In the genomic region with DNA sequence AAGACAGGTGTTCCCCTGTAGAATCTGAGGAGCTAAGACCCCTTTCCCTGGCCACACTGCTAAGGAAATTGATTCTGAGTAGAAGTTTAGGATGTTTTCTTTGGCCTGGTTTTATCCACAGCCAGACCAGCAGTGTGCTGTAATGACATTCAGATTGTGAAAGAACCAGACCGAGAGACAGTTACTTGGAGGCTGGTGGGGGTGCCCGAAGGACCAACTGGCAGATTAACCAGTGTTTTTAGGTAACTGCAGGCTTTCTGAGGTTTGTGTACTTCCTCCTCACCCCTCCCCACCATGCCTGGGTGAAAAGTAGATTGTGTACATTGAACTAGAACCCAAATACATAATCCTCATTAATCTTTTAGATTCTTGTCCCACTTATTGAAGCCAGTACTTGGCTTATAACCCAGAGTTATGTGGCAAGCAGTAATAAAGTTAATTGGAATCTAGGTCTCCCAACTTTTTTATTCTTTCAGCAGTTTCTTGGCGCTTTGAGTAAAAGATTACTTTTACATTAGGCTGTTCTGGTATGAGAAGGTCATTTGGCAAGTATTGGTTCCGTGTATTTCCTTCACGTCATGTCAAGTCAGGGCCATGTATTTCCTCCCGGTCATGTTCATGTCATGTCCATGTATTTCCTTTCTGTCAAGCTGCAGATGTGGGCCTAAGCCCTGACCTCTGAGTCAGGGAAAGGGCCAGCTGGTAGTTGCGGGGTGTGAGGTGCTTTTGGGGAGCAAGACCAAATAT, we compare ENCODE assay signal across 9 cellular contexts.
DNase-seq lines count a peak whose midpoint lies in the region; ATAC-seq and TF ChIP-seq lines count a peak whose summit lies in the region.
"Had no signal": no experiment of that assay in that cellular context is flagged by ENCODE, and none has a peak within 500 bp of the region (broad histone marks: within the 10 kb centered on the region; RNA-seq: fewer than 3 reads in every experiment).

No MANE protein-coding gene starts in this region.

- H3K27ac Mint-ChIP-seq in neural progenitor cell: peak overlapping the region; percentile 53
- no peak overlapping the region for H3K27ac Mint-ChIP-seq in activated naive CD4-positive, alpha-beta T cell treated with anti-CD3 and anti-CD28 coated beads, Interleukin-2, amount 10 ng/mL, durations not matched to agents 7 days and 5 days

- peaks cover 5% of the 10 kb centered on the region for H3K27me3 Mint-ChIP-seq in neural progenitor cell (ENCODE audit: insufficient read depth, low read depth)
- peaks cover 4% of the 10 kb centered on the region for H3K27me3 Mint-ChIP-seq in activated naive CD4-positive, alpha-beta T cell treated with anti-CD3 and anti-CD28 coated beads, Interleukin-2, amount 10 ng/mL, durations not matched to agents 7 days and 5 days
- H3K27me3 Mint-ChIP-seq: IgD-negative memory B cell had no signal

- H3K36me3 ChIP-seq in BLaER1 (peaks cover 24% of the 10 kb centered on the region), Peyer's patch (no peaks in the 10 kb centered on the region), esophagus muscularis mucosa (peaks cover 0 to 22% (median 4%) of the 10 kb centered on the region in 4 donors), neural progenitor cell (no peaks in the 10 kb centered on the region)

- H3K9me3 ChIP-seq in BLaER1: no peaks in the 10 kb centered on the region
- H3K9me3 ChIP-seq in Peyer's patch: no peaks in the 10 kb centered on the region
- no peaks in the 10 kb centered on the region for H3K9me3 ChIP-seq in esophagus muscularis mucosa
- no peaks in the 10 kb centered on the region for H3K9me3 ChIP-seq in neural progenitor cell (ENCODE audit: low read depth)

- CTCF ChIA-PET in activated naive CD4-positive, alpha-beta T cell treated with anti-CD3 and anti-CD28 coated beads, Interleukin-2, amount 10 ng/mL, durations not matched to agents 7 days and 5 days (lab: Charles Lee): no interaction called here

- ATAC-seq in HG03280 (IDR thresholded peaks at IDR 0.05; ENCODE audit: unreplicated experiment): no peak

- H3F3A ChIP-seq in neural progenitor cell (ENCODE audit: low read depth): peaks cover 58% of the 10 kb centered on the region

- TF ChIP-seq EP300 in esophagus muscularis mucosa (IDR thresholded peaks at IDR 0.05): no peak

- intact Hi-C loops in esophagus muscularis mucosa (cut with DNase I): no loop called here

- H3K4me3 Mint-ChIP-seq in neural progenitor cell: no peak overlapping the region
- H3K4me3 Mint-ChIP-seq in activated naive CD4-positive, alpha-beta T cell treated with anti-CD3 and anti-CD28 coated beads, Interleukin-2, amount 10 ng/mL, durations not matched to agents 7 days and 5 days: no peak overlapping the region
- H3K4me3 Mint-ChIP-seq: IgD-negative memory B cell had no signal

- TF ChIP-seq CTCF in Peyer's patch (IDR thresholded peaks at IDR 0.05) (no peak), esophagus muscularis mucosa (IDR thresholded peaks at IDR 0.05) (no peak), neural progenitor cell (IDR thresholded peaks at IDR 0.05) (no peak)

- H3K4me1 ChIP-seq in BLaER1 (peaks cover 80% of the 10 kb centered on the region), Peyer's patch (peaks cover 0 to 92% (median 5%) of the 10 kb centered on the region in 4 donors), esophagus muscularis mucosa (peaks cover 98 to 100% (median 100%) of the 10 kb centered on the region in 4 donors), neural progenitor cell (peaks cover 69% of the 10 kb centered on the region)

- peak in 1 of 3 donors; percentile 45 for DNase-seq in Peyer's patch
- DNase-seq in esophagus muscularis mucosa (ENCODE audit: extremely low spot score): no peak
- DNase-seq in neural progenitor cell (ENCODE audit: low spot score): no peak
- DNase-seq in activated naive CD4-positive, alpha-beta T cell treated with anti-CD3 and anti-CD28 coated beads, Interleukin-2, amount 10 ng/mL, durations not matched to agents 7 days and 5 days: no peak
- DNase-seq in NCI-H345 (lab: John Stamatoyannopoulos, UW): no peak
- DNase-seq in HuH-7.5 (ENCODE audit: low spot score): no peak

- H3K9ac ChIP-seq in BLaER1 (peak overlapping the region; percentile 38), neural progenitor cell (no peak overlapping the region)

- no peaks in the 10 kb centered on the region for H3K9me3 Mint-ChIP-seq in neural progenitor cell
- no peaks in the 10 kb centered on the region for H3K9me3 Mint-ChIP-seq in activated naive CD4-positive, alpha-beta T cell treated with anti-CD3 and anti-CD28 coated beads, Interleukin-2, amount 10 ng/mL, durations not matched to agents 7 days and 5 days
- H3K9me3 Mint-ChIP-seq: IgD-negative memory B cell had no signal

- H3K4me3 ChIP-seq in BLaER1: 0 out of 2 replicates have a peak overlapping the region, but pooled peaks have one; percentile 0
- H3K4me3 ChIP-seq in Peyer's patch: no peak overlapping the region
- peak overlapping the region; percentile 8 to 37 (median 22) for H3K4me3 ChIP-seq in esophagus muscularis mucosa
- peak overlapping the region; percentile 21 for H3K4me3 ChIP-seq in neural progenitor cell

- H3K27ac ChIP-seq in BLaER1: peak overlapping the region; percentile 78
- peak overlapping the region; percentile 52 to 80 (median 70) for H3K27ac ChIP-seq in Peyer's patch
- peak overlapping the region; percentile 85 to 92 (median 92) for H3K27ac ChIP-seq in esophagus muscularis mucosa (replicated peaks in 1 of 4)
- H3K27ac ChIP-seq in neural progenitor cell: peak overlapping the region; percentile 43

- H3K79me2 ChIP-seq in neural progenitor cell (ENCODE audit: low read depth): no peaks in the 10 kb centered on the region

- H3K27me3 ChIP-seq in BLaER1: no peaks in the 10 kb centered on the region
- H3K27me3 ChIP-seq in Peyer's patch: no peaks in the 10 kb centered on the region
- H3K27me3 ChIP-seq in esophagus muscularis mucosa: no peaks in the 10 kb centered on the region
- no peaks in the 10 kb centered on the region for H3K27me3 ChIP-seq in neural progenitor cell

- H4K20me1 ChIP-seq in BLaER1 (no peaks in the 10 kb centered on the region), neural progenitor cell (ENCODE audit: low read depth) (peaks cover 6% of the 10 kb centered on the region)

- no peak for TF ChIP-seq POLR2A in Peyer's patch (IDR thresholded peaks at IDR 0.05)
- TF ChIP-seq POLR2A in esophagus muscularis mucosa (IDR thresholded peaks at IDR 0.05; ENCODE audit: low read depth): no peak

- no peaks in the 10 kb centered on the region for H3K4me1 Mint-ChIP-seq in neural progenitor cell
- no peaks in the 10 kb centered on the region for H3K4me1 Mint-ChIP-seq in activated naive CD4-positive, alpha-beta T cell treated with anti-CD3 and anti-CD28 coated beads, Interleukin-2, amount 10 ng/mL, durations not matched to agents 7 days and 5 days

- H3K4me2 ChIP-seq in BLaER1: peak overlapping the region; percentile 75
- H3K4me2 ChIP-seq in neural progenitor cell: peak overlapping the region; percentile 69

- H3K36me3 Mint-ChIP-seq in neural progenitor cell: no peaks in the 10 kb centered on the region
- H3K36me3 Mint-ChIP-seq in activated naive CD4-positive, alpha-beta T cell treated with anti-CD3 and anti-CD28 coated beads, Interleukin-2, amount 10 ng/mL, durations not matched to agents 7 days and 5 days: no peaks in the 10 kb centered on the region

- 22% methylated on average over 7 of the region's 7 CpGs for WGBS in esophagus muscularis mucosa

- H2AFZ ChIP-seq in neural progenitor cell (replicated peaks): no peak overlapping the region

Comparison
In these comparisons a context has a peak if more than half of its experiments do, and no peak if none do; other contexts are left out.
1. H3K4me3 ChIP-seq: peak in BLaER1 (single experiment), esophagus muscularis mucosa (4 of 4) and neural progenitor cell (single experiment); none in Peyer's patch (0 of 4).
2. Peak in every context shown above with its lines, with median percentiles within 50 percentile points of each other: H3K27ac ChIP-seq.